1 cellular context compared by ENCODE assay signal in the genomic region with DNA sequence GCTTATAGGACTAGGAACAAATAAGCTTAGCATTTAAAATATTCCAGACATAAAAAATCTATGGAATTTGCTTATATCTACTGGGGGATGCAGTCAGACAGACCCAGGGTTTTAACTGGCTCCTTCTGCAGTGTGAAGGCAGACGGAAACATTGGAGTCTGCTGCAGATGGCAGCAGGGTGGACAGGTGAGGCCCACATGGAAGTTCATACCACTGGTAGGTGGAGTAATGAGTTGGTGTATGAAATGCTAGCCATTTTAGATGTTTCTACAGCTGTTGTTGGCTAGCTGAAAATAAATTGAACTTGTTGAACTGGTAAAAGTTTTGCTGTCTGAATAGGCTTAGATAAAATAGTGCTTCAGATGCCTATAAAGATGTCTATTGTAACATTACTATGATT.
TF ChIP-seq lines count a peak whose summit lies in the region.

No MANE protein-coding gene starts in this region.

TF ChIP-seq in HepG2, 621 proteins besides CTCF, POLR2A, EP300 and RAD21:
- TF ChIP-seq TSC22D2 (CRISPR knock-in tag; IDR thresholded peaks at IDR 0.05; ENCODE audit: borderline replicate concordance) (no peak), SYNCRIP (IDR thresholded peaks at IDR 0.05; ENCODE audit: insufficient read depth, low read depth, low read length) (no peak), XBP1 (CRISPR knock-in tag; IDR thresholded peaks at IDR 0.05) (no peak), ZFP91 (CRISPR knock-in tag; IDR thresholded peaks at IDR 0.05; ENCODE audit: borderline replicate concordance) (no peak), RBM22 (optimal IDR thresholded peaks at IDR 0.05; ENCODE audit: low read length) (peak; percentile 18), NFRKB (IDR thresholded peaks at IDR 0.05) (no peak)
